In the genomic region with DNA sequence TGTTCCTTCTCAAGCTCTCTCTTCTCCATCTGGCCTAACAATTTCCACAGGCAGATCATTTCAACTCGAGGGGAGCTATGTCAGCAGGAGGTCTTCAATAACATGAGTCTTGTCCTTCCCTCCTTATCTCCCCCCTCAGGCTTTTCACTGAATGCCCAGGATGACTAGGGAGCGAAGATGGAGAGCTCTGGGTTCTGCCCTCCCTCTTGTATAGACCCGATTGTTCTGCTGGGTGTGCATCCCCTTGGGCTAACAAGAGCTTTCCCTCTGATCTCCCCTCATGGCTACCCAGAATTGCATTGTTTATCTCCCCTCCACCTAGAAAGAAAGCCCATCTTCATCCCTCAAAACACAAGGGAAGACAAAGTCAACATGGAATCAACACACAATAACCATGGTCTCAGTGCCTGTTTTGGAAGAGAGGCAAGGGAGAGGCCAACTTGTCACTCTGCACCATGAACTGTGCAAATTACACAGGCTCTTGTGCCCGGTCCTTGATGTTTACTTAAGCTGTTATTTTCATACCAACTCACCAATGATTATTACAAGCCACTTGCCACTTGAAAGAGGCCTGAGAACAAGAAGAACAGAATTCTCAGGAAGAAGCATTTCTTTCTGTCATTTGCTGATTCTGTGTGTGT, we compare ENCODE assay signal across 1 cellular context.
TF ChIP-seq lines count a peak whose summit lies in the region.

No MANE protein-coding gene starts in this region.

TF ChIP-seq in IMR-90, 13 proteins besides CTCF, POLR2A, EP300 and RAD21:
- TF ChIP-seq RFX5 (IDR thresholded peaks at IDR 0.05; ENCODE audit: low read depth, low read length) (no peak), BHLHE40 (IDR thresholded peaks at IDR 0.05; ENCODE audit: low read depth, low read length) (no peak), RCOR1 (IDR thresholded peaks at IDR 0.05; ENCODE audit: insufficient replicate concordance, low read length) (no peak), CHD1 (IDR thresholded peaks at IDR 0.05; ENCODE audit: low read depth, low read length) (no peak), SMC3 (IDR thresholded peaks at IDR 0.05; ENCODE audit: low read depth, low read length) (no peak), MXI1 (IDR thresholded peaks at IDR 0.05; ENCODE audit: borderline replicate concordance, low read depth, low read length) (no peak), MAZ (IDR thresholded peaks at IDR 0.05; ENCODE audit: borderline replicate concordance, low read depth, low read length) (no peak), FOS (IDR thresholded peaks at IDR 0.05; ENCODE audit: low read depth, low read length) (no peak), MAFK (IDR thresholded peaks at IDR 0.05; ENCODE audit: low read depth, low read length) (no peak), CEBPB (IDR thresholded peaks at IDR 0.05; ENCODE audit: low read depth, low read length) (no peak), NFE2L2 (IDR thresholded peaks at IDR 0.05; ENCODE audit: low read depth, low read length) (no peak)
- TF ChIP-seq, protein P1, sequence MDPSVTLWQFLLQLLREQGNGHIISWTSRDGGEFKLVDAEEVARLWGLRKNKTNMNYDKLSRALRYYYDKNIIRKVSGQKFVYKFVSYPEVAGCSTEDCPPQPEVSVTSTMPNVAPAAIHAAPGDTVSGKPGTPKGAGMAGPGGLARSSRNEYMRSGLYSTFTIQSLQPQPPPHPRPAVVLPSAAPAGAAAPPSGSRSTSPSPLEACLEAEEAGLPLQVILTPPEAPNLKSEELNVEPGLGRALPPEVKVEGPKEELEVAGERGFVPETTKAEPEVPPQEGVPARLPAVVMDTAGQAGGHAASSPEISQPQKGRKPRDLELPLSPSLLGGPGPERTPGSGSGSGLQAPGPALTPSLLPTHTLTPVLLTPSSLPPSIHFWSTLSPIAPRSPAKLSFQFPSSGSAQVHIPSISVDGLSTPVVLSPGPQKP (IDR thresholded peaks at IDR 0.05; ENCODE audit: borderline replicate concordance, low read depth, low read length), result no peak
- TF ChIP-seq, protein P2, sequence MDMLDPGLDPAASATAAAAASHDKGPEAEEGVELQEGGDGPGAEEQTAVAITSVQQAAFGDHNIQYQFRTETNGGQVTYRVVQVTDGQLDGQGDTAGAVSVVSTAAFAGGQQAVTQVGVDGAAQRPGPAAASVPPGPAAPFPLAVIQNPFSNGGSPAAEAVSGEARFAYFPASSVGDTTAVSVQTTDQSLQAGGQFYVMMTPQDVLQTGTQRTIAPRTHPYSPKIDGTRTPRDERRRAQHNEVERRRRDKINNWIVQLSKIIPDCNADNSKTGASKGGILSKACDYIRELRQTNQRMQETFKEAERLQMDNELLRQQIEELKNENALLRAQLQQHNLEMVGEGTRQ (IDR thresholded peaks at IDR 0.05; ENCODE audit: low read depth, low read length), result no peak
TF ChIP-seq in IMR-90: peak in this region for 0.
